33 cellular contexts compared by ENCODE assay signal in genomic region chr10:127142141-127142540, GRCh38. TPM values are rescaled to one million over a fixed set of nuclear protein-coding genes. Genes with fewer than 3 reads are reported as not detected.
DNase-seq lines count a peak whose midpoint lies in the region; ATAC-seq and TF ChIP-seq lines count a peak whose summit lies in the region.
"Had no signal": no experiment of that assay in that cellular context is flagged by ENCODE, and none has a peak within 500 bp of the region (broad histone marks: within the 10 kb centered on the region; RNA-seq: fewer than 3 reads in every experiment).

No MANE protein-coding gene starts in this region.

- H3K27me3 ChIP-seq in HCT116 (ENCODE audit: insufficient read depth, low read length), result no peaks in the 10 kb centered on the region
- H3K27me3 ChIP-seq: BE2C, colonic mucosa, right lobe of liver, spleen, vagina had no signal

- no peaks in the 10 kb centered on the region for H3K27me3 Mint-ChIP-seq in stimulated activated naive CD8-positive, alpha-beta T cell treated with anti-CD3 and anti-CD28 coated beads, Interleukin-15, amount 100 ng/mL, for 72 hours
- H3K27me3 Mint-ChIP-seq: stimulated activated naive CD8-positive, alpha-beta T cell treated with anti-CD3 and anti-CD28 coated beads, Interleukin-15, Interleukin-2, amounts not matched to agents 100 ng/mL and 50 ng/mL, for 24 hours had no signal

- H3K9me2 ChIP-seq in HCT116 (ENCODE audit: insufficient read depth), result no peaks in the 10 kb centered on the region

- no peak overlapping the region for H3K4me2 ChIP-seq in HCT116 (ENCODE audit: low read length)

- no peak overlapping the region for H3K9ac ChIP-seq in HCT116 (ENCODE audit: low read length)

- RAD21 ChIA-PET in HCT116 (lab: Charles Lee; ENCODE audit: low non-redundant PET in 1 of 2, low total read pairs in 2 of 2, uncharacterized antibody in 2 of 2, unreplicated experiment in 2 of 2), result no interaction called here

- H3K27ac Mint-ChIP-seq in stimulated activated naive CD8-positive, alpha-beta T cell treated with anti-CD3 and anti-CD28 coated beads, Interleukin-15, amount 100 ng/mL, for 72 hours, result no peak overlapping the region
- H3K27ac Mint-ChIP-seq: activated T-cell treated with anti-CD3 and anti-CD28 coated beads, Interleukin-2, amount 50 U/mL, for 24 hours; CD8-positive, alpha-beta memory T cell; stimulated activated naive CD8-positive, alpha-beta T cell treated with anti-CD3 and anti-CD28 coated beads, Interleukin-15, Interleukin-2, amounts not matched to agents 100 ng/mL and 50 ng/mL, for 24 hours had no signal

- no peak overlapping the region for H3K4me3 ChIP-seq in HCT116 (replicated peaks in 1 of 2; ENCODE audit: low read depth in 1 of 2, low read length in 2 of 2)
- H3K4me3 ChIP-seq: colonic mucosa, left ventricle myocardium inferior, right lobe of liver, spleen, vagina had no signal

- intact Hi-C loops in HCT116 (cut with micrococcal nuclease), result loop anchor here (10.0 kb wide), 1 partner anchor 237 kb away; the partner anchor contains the start of gene DOCK1

- DNase-seq in COLO668 (lab: John Stamatoyannopoulos, UW; ENCODE audit: unreplicated experiment) (peak; percentile 67), HCT116 (ENCODE audit: low read depth, low spot score) (no peak), kidney tubule cell (ENCODE audit: low spot score) (peak; percentile 46), GM20000 (ENCODE audit: low spot score) (no peak)
- DNase-seq in stimulated activated naive CD8-positive, alpha-beta T cell treated with anti-CD3 and anti-CD28 coated beads, Interleukin-15, amount 100 ng/mL, for 72 hours, result no peak
- DNase-seq in activated naive CD4-positive, alpha-beta T cell treated with Interleukin-2 at 50 U/mL for 16 hours, result no peak
- DNase-seq: activated CD4-positive, alpha-beta T cell treated with anti-CD3 and anti-CD28 coated beads, Interleukin-2, amount 50 U/mL, for 1 hour; activated gamma-delta T cell; activated T-cell treated with anti-CD3 and anti-CD28 coated beads, Interleukin-2, amount 50 U/mL, for 24 hours; BE2C; CD8-positive, alpha-beta memory T cell; colonic mucosa; DMS153; effector CD4-positive, alpha-beta T cell; KBM-7; left ventricle myocardium inferior; naive B cell; NCI-H1092; NCI-H1930; NCI-H526 treated with DMSO at 0.1 percent for 48 hours; right lobe of liver; SIG-M5; spleen; stimulated activated CD4-positive, alpha-beta T cell treated with anti-CD3 and anti-CD28 coated beads, Interleukin-2, amount 100 ng/mL, for 24 hours; SW 1271; T1000 had no signal

- no peak overlapping the region for H3K4me3 Mint-ChIP-seq in stimulated activated naive CD8-positive, alpha-beta T cell treated with anti-CD3 and anti-CD28 coated beads, Interleukin-15, amount 100 ng/mL, for 72 hours
- H3K4me3 Mint-ChIP-seq: activated T-cell treated with anti-CD3 and anti-CD28 coated beads, Interleukin-2, amount 50 U/mL, for 24 hours; CD8-positive, alpha-beta memory T cell; naive B cell; stimulated activated naive CD8-positive, alpha-beta T cell treated with anti-CD3 and anti-CD28 coated beads, Interleukin-15, Interleukin-2, amounts not matched to agents 100 ng/mL and 50 ng/mL, for 24 hours had no signal

- H3K9me3 Mint-ChIP-seq in stimulated activated naive CD8-positive, alpha-beta T cell treated with anti-CD3 and anti-CD28 coated beads, Interleukin-15, amount 100 ng/mL, for 72 hours, result no peaks in the 10 kb centered on the region
- H3K9me3 Mint-ChIP-seq: activated T-cell treated with anti-CD3 and anti-CD28 coated beads, Interleukin-2, amount 50 U/mL, for 24 hours; stimulated activated naive CD8-positive, alpha-beta T cell treated with anti-CD3 and anti-CD28 coated beads, Interleukin-15, Interleukin-2, amounts not matched to agents 100 ng/mL and 50 ng/mL, for 24 hours had no signal

- CTCF ChIA-PET in HCT116 (lab: Charles Lee), result no interaction called here

- H3K27ac ChIP-seq in HCT116 (ENCODE audit: low read depth, low read length), result no peak overlapping the region
- H3K27ac ChIP-seq in VCaP, result 0 out of 2 replicates have a peak overlapping the region, but pooled peaks have one; percentile 22
- H3K27ac ChIP-seq: colonic mucosa, left ventricle myocardium inferior, right lobe of liver, spleen, vagina had no signal

- H3K4me1 ChIP-seq in HCT116 (ENCODE audit: control insufficient read depth in 1 of 2, insufficient read depth in 2 of 2, low read length in 2 of 2), result peaks cover 1 to 20% of the 10 kb centered on the region in 2 experiments
- H3K4me1 ChIP-seq: BE2C, colonic mucosa, left ventricle myocardium inferior, right lobe of liver, spleen, vagina had no signal

- H3K9me3 ChIP-seq in HCT116 (ENCODE audit: control insufficient read depth in 1 of 2, insufficient read depth in 1 of 2, low read depth in 1 of 2, low read length in 2 of 2), result no peaks in the 10 kb centered on the region
- H3K9me3 ChIP-seq: BE2C, colonic mucosa, left ventricle myocardium inferior, right lobe of liver, spleen, vagina had no signal

- H3K4me1 Mint-ChIP-seq in stimulated activated naive CD8-positive, alpha-beta T cell treated with anti-CD3 and anti-CD28 coated beads, Interleukin-15, amount 100 ng/mL, for 72 hours, result no peaks in the 10 kb centered on the region
- H3K4me1 Mint-ChIP-seq: CD8-positive, alpha-beta memory T cell had no signal

- no TSS peak for BruUV-seq in HCT116 (replicated peaks; lab: Mats Ljungman, UMichigan)

- no peak for TF ChIP-seq POLR2A in HCT116 (IDR thresholded peaks at IDR 0.05; ENCODE audit: borderline replicate concordance, extremely low read depth, insufficient read depth, insufficient read length)

- H3K36me3 ChIP-seq in HCT116 (ENCODE audit: control insufficient read depth in 1 of 2, insufficient read depth in 2 of 2, low read length in 2 of 2), result no peaks in the 10 kb centered on the region
- H3K36me3 ChIP-seq: BE2C, colonic mucosa, right lobe of liver, spleen had no signal

- TF ChIP-seq CTCF in HCT116 (IDR thresholded peaks at IDR 0.05 in 2 of 3, conservative IDR thresholded peaks at IDR 0.05 in 1 of 3; ENCODE audit: borderline replicate concordance in 1 of 3, insufficient read depth in 1 of 3, low read depth in 2 of 3, low read length in 2 of 3) (0 out of 6 replicates have a peak, but pooled peaks of 1 of the 3 experiments have one; percentile 4), VCaP (conservative IDR thresholded peaks at IDR 0.05) (peak; percentile 24), GM20000 (IDR thresholded peaks at IDR 0.05; ENCODE audit: extremely low read depth, missing control alignments) (no peak)

- no peak overlapping the region for H2AFZ ChIP-seq in HCT116 (ENCODE audit: low read depth, low read length, poor library complexity, severe bottlenecking)

- no peaks in the 10 kb centered on the region for H4K20me1 ChIP-seq in HCT116 (ENCODE audit: insufficient read depth)

- TF ChIP-seq RAD21 in HCT116 (IDR thresholded peaks at IDR 0.05; ENCODE audit: low read depth), result peak; percentile 17; the same call in 1 of the 2 replicates

- no peaks in the 10 kb centered on the region for H3K79me2 ChIP-seq in HCT116 (ENCODE audit: insufficient read depth, low read length)

- POLR2A ChIA-PET in HCT116 (lab: Charles Lee), result no interaction called here

- ATAC-seq in HCT116 (peak; percentile 51), HG03521 (IDR thresholded peaks at IDR 0.05; ENCODE audit: unreplicated experiment) (no peak)
- no peak for ATAC-seq in stimulated activated naive CD8-positive, alpha-beta T cell treated with anti-CD3 and anti-CD28 coated beads, Interleukin-15, amount 100 ng/mL, for 72 hours
- ATAC-seq: Panc1, right lobe of liver had no signal

TF ChIP-seq in HCT116, 20 proteins besides CTCF, POLR2A, EP300 and RAD21:
- TF ChIP-seq CBX3 (IDR thresholded peaks at IDR 0.05; ENCODE audit: low read depth) (no peak), FOSL1 (IDR thresholded peaks at IDR 0.05; ENCODE audit: low read depth) (no peak), YY1 (IDR thresholded peaks at IDR 0.05; ENCODE audit: extremely low read depth, insufficient replicate concordance, low read depth, low read length) (no peak)

RNA-seq across cellular contexts. Expression of gene INSYN2A, which starts 54.2 kb away (rescaled TPM):
- not detected for total RNA-seq in HCT116 (2021; ENCODE audit: unreplicated experiment)
- polyA plus RNA-seq in HCT116 (2012), result 0.04 and 0.09 TPM in 2 replicates
- total RNA-seq: CD8-positive, alpha-beta memory T cell; HT-29; left ventricle myocardium inferior; mesenteric fat pad; right lobe of liver had no signal
- polyA plus RNA-seq: CD8-positive, alpha-beta memory T cell had no signal

Comparison
In these comparisons a context has a peak if more than half of its experiments do, and no peak if none do; other contexts are left out.
1. DNase-seq: peak in COLO668 (single experiment) and kidney tubule cell (single experiment); none in HCT116 (single experiment), GM20000 (single experiment), stimulated activated naive CD8-positive, alpha-beta T cell treated with anti-CD3 and anti-CD28 coated beads, Interleukin-15, amount 100 ng/mL, for 72 hours (0 of 2) and activated naive CD4-positive, alpha-beta T cell treated with Interleukin-2 at 50 U/mL for 16 hours (single experiment).